8 cellular contexts compared by ENCODE assay signal in genomic region chr12:1628671-1629337, GRCh38. TPM values are rescaled to one million over a fixed set of nuclear protein-coding genes. Genes with fewer than 3 reads are reported as not detected.
DNase-seq lines count a peak whose midpoint lies in the region; ATAC-seq and TF ChIP-seq lines count a peak whose summit lies in the region.

Gene WNT5B, plus strand, starts transcription at chr12:1629231. Its CDS starts 2,124 bp downstream, at chr12:1631355.

- peaks cover 12% of the 10 kb centered on the region for H3K4me1 Mint-ChIP-seq in Calu3 (ENCODE audit: low read depth, unreplicated experiment)

- CTCF ChIA-PET in Calu3 (lab: Charles Lee), result interaction anchor here (0.6 to 1.6 kb wide), 6 partner anchors 20 to 1177 kb away, joined by 3 to 8 read pairs (median 4); no protein-coding TSS in a partner anchor

- intact Hi-C loops in Calu3 (cut with micrococcal nuclease; ENCODE audit: unreplicated experiment) (no loop called here), posterior vena cava (cut with DNase I) (no loop called here)

- H3K4me3 ChIP-seq in OCI-LY3 (ENCODE audit: low read length), result peak within 1 kb of the TSS; percentile 81
- H3K4me3 ChIP-seq in fibroblast of lung (replicated peaks in 1 of 4; ENCODE audit: control extremely low read depth in 1 of 4, insufficient read depth in 1 of 4, low read depth in 3 of 4, low read length in 4 of 4), result peak within 1 kb of the TSS; percentile 11 to 49 (median 26)

- no peak for DNase-seq in Calu3
- DNase-seq in fibroblast of lung (ENCODE audit: low read depth in 2 of 2), result no peak
- DNase-seq in posterior vena cava (ENCODE audit: low spot score), result no peak
- DNase-seq in DMS114 treated with DMSO at 0.1 percent for 48 hours (lab: John Stamatoyannopoulos, UW; ENCODE audit: unreplicated experiment), result no peak
- DNase-seq in NCI-H446 treated with DMSO at 0.1 percent for 48 hours (lab: John Stamatoyannopoulos, UW), result no peak

- H3K9me3 Mint-ChIP-seq in Calu3 (ENCODE audit: low read depth, unreplicated experiment), result no peaks in the 10 kb centered on the region

- H3K4me3 Mint-ChIP-seq in Calu3 (ENCODE audit: low read depth, unreplicated experiment), result peak within 1 kb of the TSS; percentile 71

- H3K27ac Mint-ChIP-seq in Calu3 (ENCODE audit: unreplicated experiment), result no peak within 1 kb of the TSS

- H3K79me2 ChIP-seq in OCI-LY3 (ENCODE audit: low read length) (no peaks in the 10 kb centered on the region), fibroblast of lung (ENCODE audit: control insufficient read depth, insufficient read depth, low read length) (peaks cover 5% of the 10 kb centered on the region)

- H3K4me2 ChIP-seq in OCI-LY3 (ENCODE audit: low read length) (peak within 1 kb of the TSS; percentile 84), fibroblast of lung (ENCODE audit: extremely low read depth, insufficient read depth, low read length) (peak within 1 kb of the TSS; percentile 64)

- no peaks in the 10 kb centered on the region for H3K36me3 ChIP-seq in OCI-LY3 (replicated peaks; ENCODE audit: low read depth, low read length)
- peaks cover 4% of the 10 kb centered on the region for H3K36me3 ChIP-seq in fibroblast of lung (ENCODE audit: control insufficient read depth, insufficient read depth, low read length)

- H3K27me3 ChIP-seq in OCI-LY3 (ENCODE audit: low read depth, low read length) (0 out of 2 replicates have a peak, but pooled peaks cover 6% of the 10 kb centered on the region), fibroblast of lung (ENCODE audit: control insufficient read depth, insufficient read depth, low read length) (no peaks in the 10 kb centered on the region)

- TF ChIP-seq CTCF in Calu3 (IDR thresholded peaks at IDR 0.05; ENCODE audit: unreplicated experiment) (no peak), OCI-LY3 (IDR thresholded peaks at IDR 0.05; ENCODE audit: low read depth, low read length) (no peak), fibroblast of lung (conservative IDR thresholded peaks at IDR 0.05 in 1 of 2, IDR thresholded peaks at IDR 0.05 in 1 of 2; ENCODE audit: low read depth in 1 of 2, low read length in 2 of 2) (no peak)

- H4K20me1 ChIP-seq in OCI-LY3 (ENCODE audit: insufficient read depth, low read length), result 0 out of 2 replicates have a peak, but pooled peaks cover under 1% of the 10 kb centered on the region
- no peaks in the 10 kb centered on the region for H4K20me1 ChIP-seq in fibroblast of lung (ENCODE audit: control insufficient read depth, extremely low read depth, insufficient read depth, low read length)

- no TSS peak for BruUV-seq in Calu3 (replicated peaks; lab: Mats Ljungman, UMichigan)

- no peak for ATAC-seq in HG02678 (IDR thresholded peaks at IDR 0.05; ENCODE audit: unreplicated experiment)
- ATAC-seq in HG03521 (IDR thresholded peaks at IDR 0.05; ENCODE audit: unreplicated experiment), result no peak

- H3K9ac ChIP-seq in OCI-LY3 (ENCODE audit: low read length) (peak within 1 kb of the TSS; percentile 43), fibroblast of lung (ENCODE audit: insufficient read depth, low read length) (no peak within 1 kb of the TSS)

- no peak within 1 kb of the TSS for H3K27ac ChIP-seq in OCI-LY3 (ENCODE audit: low read length)
- H3K27ac ChIP-seq in fibroblast of lung (ENCODE audit: insufficient read depth, low read length), result no peak within 1 kb of the TSS

- H3K9me3 ChIP-seq in OCI-LY3 (ENCODE audit: insufficient read depth, low read length) (no peaks in the 10 kb centered on the region), fibroblast of lung (ENCODE audit: control insufficient read depth, insufficient read depth, low read depth, low read length) (no peaks in the 10 kb centered on the region)

- H3K36me3 Mint-ChIP-seq in Calu3 (ENCODE audit: insufficient read depth, unreplicated experiment), result peaks cover 14% of the 10 kb centered on the region

- H3K27me3 Mint-ChIP-seq in Calu3 (ENCODE audit: unreplicated experiment), result peaks cover 86% of the 10 kb centered on the region

- H3K4me1 ChIP-seq in OCI-LY3 (ENCODE audit: low read length), result peaks cover 11% of the 10 kb centered on the region
- H3K4me1 ChIP-seq in fibroblast of lung (ENCODE audit: control insufficient read depth, extremely low read depth, insufficient read depth, low read length), result peaks cover 15% of the 10 kb centered on the region

- H2AFZ ChIP-seq in OCI-LY3 (ENCODE audit: low read depth, low read length) (no peak within 1 kb of the TSS), fibroblast of lung (ENCODE audit: low read length) (no peak within 1 kb of the TSS)

RNA-seq across cellular contexts. Expression of gene WNT5B, which starts in this region (rescaled TPM):
- total RNA-seq in Calu3 (2022) (0.24 TPM in 1 of 2 replicates, not detected in the other), fibroblast of lung (40.3 and 105 TPM in 2 replicates), posterior vena cava (10 to 100 TPM; 10.1 to 12.8 TPM)
- 46.9 and 86.1 TPM in 2 replicates for polyA plus RNA-seq in fibroblast of lung
- 61.7 and 116 TPM in 2 replicates for polyA plus RNA-seq in fibroblast of lung (2012)
- polyA minus RNA-seq in fibroblast of lung (ENCODE audit: low replicate concordance), result 62.7 and 175 TPM in 2 replicates
